8 cellular contexts compared by ENCODE assay signal in genomic region chr1:178532392-178532791, GRCh38. TPM values are rescaled to one million over a fixed set of nuclear protein-coding genes. Genes with fewer than 3 reads are reported as not detected.
DNase-seq lines count a peak whose midpoint lies in the region; ATAC-seq and TF ChIP-seq lines count a peak whose summit lies in the region.

No MANE protein-coding gene starts in this region.

- H3K9ac ChIP-seq in adipocyte (ENCODE audit: low read length): peak overlapping the region; percentile 30

- DNase-seq in GDM1 (lab: John Stamatoyannopoulos, UW): peak; percentile 35
- DNase-seq in HEK293T (ENCODE audit: extremely low spot score): peak; percentile 93
- DNase-seq in NCI-H1105 treated with DMSO at 0.1 percent for 48 hours (lab: John Stamatoyannopoulos, UW): peak; percentile 62
- DNase-seq in SW480 (ENCODE audit: low spot score): peak; percentile 72
- DNase-seq in adipocyte (ENCODE audit: low read depth): peak; percentile 94
- peak; percentile 87 for DNase-seq in left ventricle myocardium inferior
- DNase-seq in psoas muscle: peak; percentile 84 to 88
- DNase-seq in aorta: peak; percentile 82 to 95

- WGBS in psoas muscle, 3 donors: 10 to 19% (median 12%) methylated on average over 13 of the region's 13 CpGs
- 14 to 15% methylated on average over 13 of the region's 13 CpGs for WGBS in aorta, 2 donors

- H3K36me3 ChIP-seq in adipocyte (ENCODE audit: control insufficient read depth, insufficient read depth, low read length, severe bottlenecking): no peaks in the 10 kb centered on the region
- H3K36me3 ChIP-seq in left ventricle myocardium inferior: no peaks in the 10 kb centered on the region
- no peaks in the 10 kb centered on the region for H3K36me3 ChIP-seq in psoas muscle (ENCODE audit: insufficient read depth in 1 of 2, low read depth in 1 of 2)
- H3K36me3 ChIP-seq in aorta (ENCODE audit: control insufficient read depth in 1 of 2, insufficient read depth in 2 of 2, low read length in 1 of 2): no peaks in the 10 kb centered on the region

- H3K9me3 ChIP-seq in adipocyte (ENCODE audit: control insufficient read depth, low read length) (no peaks in the 10 kb centered on the region), left ventricle myocardium inferior (replicated peaks) (no peaks in the 10 kb centered on the region), psoas muscle (no peaks in the 10 kb centered on the region), aorta (ENCODE audit: control insufficient read depth, low read length) (no peaks in the 10 kb centered on the region)

- H3K27me3 ChIP-seq in adipocyte (replicated peaks; ENCODE audit: control insufficient read depth, insufficient read depth, low read length) (no peaks in the 10 kb centered on the region), left ventricle myocardium inferior (ENCODE audit: low read depth) (no peaks in the 10 kb centered on the region), psoas muscle (ENCODE audit: insufficient read depth in 3 of 3, low read length in 2 of 3) (no peaks in the 10 kb centered on the region), aorta (ENCODE audit: control insufficient read depth in 1 of 2, insufficient read depth in 2 of 2, low read length in 1 of 2) (no peaks in the 10 kb centered on the region)

- ATAC-seq in psoas muscle (peak; percentile 44 to 70 (median 57)), aorta (ENCODE audit: low FRiP score) (peak; percentile 81)

- intact Hi-C loops in left ventricle myocardium inferior (cut with micrococcal nuclease): loop anchor here (10.0 kb wide), 1 partner anchor 472 kb away; no protein-coding TSS in a partner anchor
- intact Hi-C loops in psoas muscle (cut with DNase I): loop anchor here (5.0 to 10.0 kb wide), 2 partner anchors 332 to 485 kb away; no protein-coding TSS in a partner anchor
- intact Hi-C loops in aorta (cut with DNase I): no loop called here

- POLR2A ChIA-PET in HEK293T (lab: Yijun Ruan, JAX): interaction anchor here (1.4 kb wide), 1 partner anchor 10 kb away, joined by 3 read pairs; no protein-coding TSS in a partner anchor

- H3K4me1 ChIP-seq in adipocyte (ENCODE audit: control insufficient read depth, insufficient read depth, low read length) (peaks cover 12% of the 10 kb centered on the region), left ventricle myocardium inferior (peaks cover 25% of the 10 kb centered on the region), psoas muscle (peaks cover 3% of the 10 kb centered on the region), aorta (ENCODE audit: control insufficient read depth in 1 of 2, insufficient read depth in 2 of 2, low read length in 2 of 2) (no peaks in the 10 kb centered on the region)

- TF ChIP-seq CTCF in left ventricle myocardium inferior (IDR thresholded peaks at IDR 0.05; ENCODE audit: borderline replicate concordance): peak; percentile 89
- TF ChIP-seq CTCF in psoas muscle (IDR thresholded peaks at IDR 0.05): peak; percentile 88

- H3K4me3 ChIP-seq in adipocyte (ENCODE audit: low read length) (no peak overlapping the region), left ventricle myocardium inferior (no peak overlapping the region), psoas muscle (no peak overlapping the region), aorta (ENCODE audit: low read length in 2 of 2) (no peak overlapping the region)

- CTCF ChIA-PET in HEK293T (lab: Yijun Ruan, JAX): interaction anchor here (0.6 to 1.9 kb wide), 11 partner anchors 10 to 584 kb away, joined by 3 to 13 read pairs (median 4); no protein-coding TSS in a partner anchor

- H3K27ac ChIP-seq in left ventricle myocardium inferior (replicated peaks): peak overlapping the region; percentile 36
- H3K27ac ChIP-seq in psoas muscle: no peak overlapping the region
- no peak overlapping the region for H3K27ac ChIP-seq in aorta (ENCODE audit: low read depth in 1 of 2, low read length in 2 of 2)

TF ChIP-seq in HEK293T, 16 proteins besides CTCF, POLR2A, EP300 and RAD21:
- TF ChIP-seq L3MBTL2 (conservative IDR thresholded peaks at IDR 0.05): peak; percentile 58
- TF ChIP-seq LEF1 (IDR thresholded peaks at IDR 0.05; ENCODE audit: borderline replicate concordance): no peak
- TF ChIP-seq TARDBP (IDR thresholded peaks at IDR 0.05): no peak

RNA-seq across cellular contexts. Expression of gene TEX35, which starts 19.5 kb away (rescaled TPM):
- not detected for total RNA-seq in left ventricle myocardium inferior
- not detected for total RNA-seq in psoas muscle
- polyA plus RNA-seq in psoas muscle: not detected
- not detected for total RNA-seq in aorta
- not detected for polyA plus RNA-seq in aorta

RNA-seq across cellular contexts. Expression of gene CLEC20A, which starts 35.6 kb away (rescaled TPM):
- total RNA-seq in left ventricle myocardium inferior: not detected
- total RNA-seq in psoas muscle: under 1 TPM in 1 of 4 donors, not detected in 3; 0.22 TPM
- polyA plus RNA-seq in psoas muscle: not detected
- not detected for total RNA-seq in aorta
- not detected for polyA plus RNA-seq in aorta

Comparison
In these comparisons a context has a peak if more than half of its experiments do, and no peak if none do; other contexts are left out.
1. DNase-seq: peak in every context shown above with its lines; median percentile 94 in adipocyte; 93 in HEK293T; 88 in aorta; 87 in left ventricle myocardium inferior; 86 in psoas muscle; 72 in SW480; 62 in NCI-H1105 treated with DMSO at 0.1 percent for 48 hours; 35 in GDM1.
2. intact Hi-C loops: an anchor here in left ventricle myocardium inferior (10.0 kb wide) and psoas muscle (5.0 to 10.0 kb wide); none called in aorta.